8 cellular contexts compared by ENCODE assay signal in genomic region chr2:165016772-165017411, GRCh38.
A peak's percentile ranks its signal among the peaks of the same experiment; 100 is the strongest.
DNase-seq lines count a peak whose midpoint lies in the region; ATAC-seq and TF ChIP-seq lines count a peak whose summit lies in the region.

No MANE protein-coding gene starts in this region.

- peak; percentile 59 for TF ChIP-seq CTCF in GM12873 (IDR thresholded peaks at IDR 0.05; ENCODE audit: insufficient read depth, low read depth, low read length, missing control alignments)
- peak; percentile 87 for TF ChIP-seq CTCF in VCaP (conservative IDR thresholded peaks at IDR 0.05)
- TF ChIP-seq CTCF in cardiac muscle cell (IDR thresholded peaks at IDR 0.05; ENCODE audit: low read depth, low read length), result peak; percentile 75

- H3K27ac ChIP-seq in VCaP (no peak overlapping the region), cardiac muscle cell (no peak overlapping the region)

- peak; percentile 57 for ATAC-seq in HG02763 (IDR thresholded peaks at IDR 0.05; ENCODE audit: unreplicated experiment)

- H3K9me3 ChIP-seq in cardiac muscle cell (ENCODE audit: low read depth) (no peaks in the 10 kb centered on the region), skeletal muscle satellite cell (replicated peaks; ENCODE audit: low read length) (no peaks in the 10 kb centered on the region)

- no peaks in the 10 kb centered on the region for H3K36me3 ChIP-seq in cardiac muscle cell
- H3K36me3 ChIP-seq in skeletal muscle satellite cell (ENCODE audit: insufficient read depth, low read length), result no peaks in the 10 kb centered on the region

- peak; percentile 44 for DNase-seq in AG08395 (ENCODE audit: low spot score)
- peak; percentile 80 for DNase-seq in NCI-H1105 (lab: John Stamatoyannopoulos, UW)
- peak; percentile 50 to 65 for DNase-seq in cardiac muscle cell (ENCODE audit: low read depth in 1 of 2, low spot score in 1 of 2)
- DNase-seq in central memory CD4-positive, alpha-beta T cell, result no peak

- H3K4me1 ChIP-seq in cardiac muscle cell (ENCODE audit: low read depth) (no peaks in the 10 kb centered on the region), skeletal muscle satellite cell (ENCODE audit: control insufficient read depth, insufficient read depth, low read length) (no peaks in the 10 kb centered on the region)

- no peak overlapping the region for H3K9ac ChIP-seq in skeletal muscle satellite cell (ENCODE audit: low read depth, low read length)

- peak overlapping the region; percentile 33 for H3K4me2 ChIP-seq in skeletal muscle satellite cell (ENCODE audit: low read length)

- H3K27me3 ChIP-seq in cardiac muscle cell, result no peaks in the 10 kb centered on the region
- no peaks in the 10 kb centered on the region for H3K27me3 ChIP-seq in skeletal muscle satellite cell (ENCODE audit: control insufficient read depth, insufficient read depth, low read length)

- no peak overlapping the region for H3K4me3 ChIP-seq in cardiac muscle cell
- no peak overlapping the region for H3K4me3 ChIP-seq in skeletal muscle satellite cell (ENCODE audit: low read length)
